ENCODE assay signal across 8 cellular contexts in genomic region chr2:168773719-168774521, GRCh38. TPM values are rescaled to one million over a fixed set of nuclear protein-coding genes. Genes with fewer than 3 reads are reported as not detected.
A peak's percentile ranks its signal among the peaks of the same experiment; 100 is the strongest.
DNase-seq lines count a peak whose midpoint lies in the region; ATAC-seq and TF ChIP-seq lines count a peak whose summit lies in the region.

No MANE protein-coding gene starts in this region.

- H3K4me1 ChIP-seq in thyroid gland = peaks cover 5 to 9% of the 10 kb centered on the region in 2 donors

- intact Hi-C loops in thyroid gland (cut with DNase I) = loop anchor here (2.0 to 10.0 kb wide), 2 partner anchors 71 to 147 kb away; no protein-coding TSS in a partner anchor

- ATAC-seq in HG02973 (IDR thresholded peaks at IDR 0.05; ENCODE audit: unreplicated experiment) (peak; percentile 66), GM21825 (IDR thresholded peaks at IDR 0.05; ENCODE audit: unreplicated experiment) (no peak)

- H3K4me3 ChIP-seq in kidney epithelial cell (ENCODE audit: low read depth, low read length) = no peak overlapping the region
- H3K4me3 ChIP-seq in thyroid gland (replicated peaks in 1 of 3) = no peak overlapping the region

- H3K27me3 ChIP-seq in kidney epithelial cell (ENCODE audit: control insufficient read depth, insufficient read depth, low read length) (no peaks in the 10 kb centered on the region), thyroid gland (no peaks in the 10 kb centered on the region)

- 48 to 51% methylated on average over 9 of the region's 9 CpGs for WGBS in thyroid gland, 2 donors

- no peak for TF ChIP-seq POLR2A in thyroid gland (IDR thresholded peaks at IDR 0.05)

- H3K27ac ChIP-seq in thyroid gland = no peak overlapping the region

- DNase-seq in ACHN (peak; percentile 78), ELR (ENCODE audit: low read depth) (peak; percentile 84), NCI-H748 (lab: John Stamatoyannopoulos, UW; ENCODE audit: unreplicated experiment) (peak; percentile 65), astrocyte of the hippocampus (ENCODE audit: low read depth, low spot score) (peak; percentile 58), kidney epithelial cell (ENCODE audit: low read depth) (no peak), thyroid gland (peak; percentile 72 to 79)

- H3K9me3 ChIP-seq in thyroid gland = no peaks in the 10 kb centered on the region

- in situ Hi-C loops in ACHN (cut with HindIII; ENCODE audit: low pct_ligation_motif_present, low pct_unique_long_range_greater_than_20kb, low sequenced_read_pairs) = loop anchor here (25.0 kb wide), 1 partner anchor 138 kb away; the partner anchor contains the start of gene G6PC2

- peak; percentile 87 for TF ChIP-seq CTCF in kidney epithelial cell (IDR thresholded peaks at IDR 0.05; ENCODE audit: insufficient read depth, low read length, poor library complexity, severe bottlenecking)
- peak; percentile 88 to 98 (median 94) for TF ChIP-seq CTCF in thyroid gland (IDR thresholded peaks at IDR 0.05)

- no peaks in the 10 kb centered on the region for H3K36me3 ChIP-seq in kidney epithelial cell (ENCODE audit: control insufficient read depth, insufficient read depth, low read length)
- no peaks in the 10 kb centered on the region for H3K36me3 ChIP-seq in thyroid gland

RNA-seq across cellular contexts. Expression of gene NOSTRIN, which starts 28.5 kb away (rescaled TPM):
- 0.42 and 0.89 TPM in 2 replicates for total RNA-seq in kidney epithelial cell
- total RNA-seq in thyroid gland = 10 to 100 TPM; 10.1 to 48.1 (median 18.0) TPM
